In genomic region chr1:24095140-24095859, GRCh38 we compare ENCODE assay signal across 1 cellular context.
TF ChIP-seq lines count a peak whose summit lies in the region.

No MANE protein-coding gene starts in this region.

TF ChIP-seq in WTC11, 78 proteins besides CTCF, POLR2A, EP300 and RAD21 (continued from another document):
- TF ChIP-seq ARID4B (CRISPR knock-in tag; IDR thresholded peaks at IDR 0.05; ENCODE audit: borderline replicate concordance) = no peak
